In genomic region chr1:36159614-36160387, GRCh38 we compare ENCODE assay signal across 9 cellular contexts. TPM values are rescaled to one million over a fixed set of nuclear protein-coding genes. Genes with fewer than 3 reads are reported as not detected.
A peak's percentile ranks its signal among the peaks of the same experiment; 100 is the strongest.
DNase-seq lines count a peak whose midpoint lies in the region; ATAC-seq and TF ChIP-seq lines count a peak whose summit lies in the region.
"Had no signal": no experiment of that assay in that cellular context is flagged by ENCODE, and none has a peak within 500 bp of the region (broad histone marks: within the 10 kb centered on the region; RNA-seq: fewer than 3 reads in every experiment).

No MANE protein-coding gene starts in this region.

- peaks cover 69% of the 10 kb centered on the region for H3K4me1 ChIP-seq in CD8-positive, alpha-beta T cell (ENCODE audit: insufficient read depth, low read length)
- H3K4me1 ChIP-seq in esophagus squamous epithelium, result peaks cover 56 to 81% (median 69%) of the 10 kb centered on the region in 3 donors
- H3K4me1 ChIP-seq in prostate gland (replicated peaks), result peaks cover 67% of the 10 kb centered on the region

- CTCF ChIA-PET in CD8-positive, alpha-beta T cell (lab: Charles Lee), result interaction anchor here (0.6 to 6.5 kb wide), 8 partner anchors 9 to 126 kb away, joined by 3 to 95 read pairs (median 7); partner anchors contain the start of gene TRAPPC3

- DNase-seq in CD8-positive, alpha-beta T cell, result peak in 1 of 7 experiments; percentile 16
- DNase-seq in SK-N-MC (ENCODE audit: low read depth, low spot score) (no peak), esophagus squamous epithelium (lab: John Stamatoyannopoulos, UW) (no peak), prostate gland (ENCODE audit: low spot score) (no peak), NCI-H524 treated with DMSO at 0.1 percent for 48 hours (lab: John Stamatoyannopoulos, UW) (no peak)

- no peak for ATAC-seq in CD8-positive, alpha-beta T cell
- ATAC-seq in HG03378 (IDR thresholded peaks at IDR 0.05; ENCODE audit: unreplicated experiment), result no peak
- no peak for ATAC-seq in GM21367 (IDR thresholded peaks at IDR 0.05; ENCODE audit: unreplicated experiment)
- no peak for ATAC-seq in HG03196 (IDR thresholded peaks at IDR 0.05; ENCODE audit: unreplicated experiment)

- peak overlapping the region; percentile 91 for H3K27ac Mint-ChIP-seq in CD8-positive, alpha-beta T cell

- TF ChIP-seq CTCF in CD8-positive, alpha-beta T cell (IDR thresholded peaks at IDR 0.05), result no peak
- TF ChIP-seq CTCF in esophagus squamous epithelium (IDR thresholded peaks at IDR 0.05) (no peak), prostate gland (IDR thresholded peaks at IDR 0.05) (no peak)

- TF ChIP-seq POLR2A in esophagus squamous epithelium (IDR thresholded peaks at IDR 0.05) (no peak), prostate gland (IDR thresholded peaks at IDR 0.05) (no peak)

- peaks cover 40% of the 10 kb centered on the region for H3K36me3 Mint-ChIP-seq in CD8-positive, alpha-beta T cell

- POLR2A ChIA-PET in CD8-positive, alpha-beta T cell (lab: Charles Lee), result interaction anchor here (1.0 to 4.9 kb wide), 7 partner anchors 9 to 163 kb away, joined by 3 to 78 read pairs (median 9); partner anchors contain the start of genes EVA1B, THRAP3 and TRAPPC3

- no peaks in the 10 kb centered on the region for H3K36me3 ChIP-seq in CD8-positive, alpha-beta T cell (ENCODE audit: insufficient read depth, low read length)
- H3K36me3 ChIP-seq in SK-N-MC (ENCODE audit: insufficient read depth, low read length) (peaks cover 18% of the 10 kb centered on the region; the same call in 1 of the 2 replicates), esophagus squamous epithelium (peaks cover 0 to 5% (median 0%) of the 10 kb centered on the region in 3 donors), prostate gland (no peaks in the 10 kb centered on the region)

- H3K27ac ChIP-seq in CD8-positive, alpha-beta T cell (ENCODE audit: low read depth, low read length), result peak overlapping the region; percentile 87
- H3K27ac ChIP-seq in SK-N-MC, result peak overlapping the region; percentile 77; the same call in 1 of the 2 replicates
- peak overlapping the region; percentile 85 to 100 (median 94) for H3K27ac ChIP-seq in esophagus squamous epithelium
- peak overlapping the region; percentile 85 to 100 for H3K27ac ChIP-seq in prostate gland

- H3K4me1 Mint-ChIP-seq in CD8-positive, alpha-beta T cell (ENCODE audit: low read depth), result peaks cover 70% of the 10 kb centered on the region

- no peaks in the 10 kb centered on the region for H3K9me3 ChIP-seq in CD8-positive, alpha-beta T cell (ENCODE audit: low read length)
- H3K9me3 ChIP-seq in SK-N-MC (ENCODE audit: low read depth, low read length) (no peaks in the 10 kb centered on the region), esophagus squamous epithelium (no peaks in the 10 kb centered on the region), prostate gland (no peaks in the 10 kb centered on the region)

- H3K9ac ChIP-seq in SK-N-MC (ENCODE audit: insufficient read length), result no peak overlapping the region

- H3K4me3 Mint-ChIP-seq in CD8-positive, alpha-beta T cell, result peak overlapping the region; percentile 76

- H3K4me3 ChIP-seq in CD8-positive, alpha-beta T cell (ENCODE audit: low read depth, low read length), result peak overlapping the region; percentile 59
- H3K4me3 ChIP-seq in SK-N-MC (no peak overlapping the region; the same call in 1 of the 2 replicates), esophagus squamous epithelium (peak overlapping the region in 2 of 4 donors; percentile 36 to 59), prostate gland (no peak overlapping the region)

- no peaks in the 10 kb centered on the region for H3K27me3 ChIP-seq in CD8-positive, alpha-beta T cell (ENCODE audit: insufficient read depth, low read length)
- H3K27me3 ChIP-seq in esophagus squamous epithelium, result no peaks in the 10 kb centered on the region
- no peaks in the 10 kb centered on the region for H3K27me3 ChIP-seq in prostate gland (replicated peaks; ENCODE audit: insufficient read depth)

- 75 to 85% methylated on average over 10 of the region's 10 CpGs for WGBS in esophagus squamous epithelium, 2 donors
- WGBS in prostate gland, result 85% methylated on average over 10 of the region's 10 CpGs

- H3K27me3 Mint-ChIP-seq in CD8-positive, alpha-beta T cell (ENCODE audit: low read depth), result no peaks in the 10 kb centered on the region

- intact Hi-C loops in CD8-positive, alpha-beta T cell (cut with DNase I, micrococcal nuclease), result loop anchor here in 1 of 2 experiments (10.0 kb wide), 1 partner anchor 975 kb away; no protein-coding TSS in a partner anchor
- intact Hi-C loops in esophagus squamous epithelium (cut with DNase I), result no loop called here
- intact Hi-C loops in prostate gland (cut with DNase I), result loop anchor here (5.0 kb wide), 1 partner anchor 228 kb away; the partner anchor contains the start of gene STK40

- no peaks in the 10 kb centered on the region for H3K9me3 Mint-ChIP-seq in CD8-positive, alpha-beta T cell

RNA-seq across cellular contexts. Expression of gene MAP7D1, which starts 3.8 kb away (rescaled TPM):
- total RNA-seq in CD8-positive, alpha-beta T cell, result 100 to 1,000 TPM; 113 to 117 TPM
- 100 to 1,000 TPM in 2 of 4 donors, 10 to 100 TPM in 2; 59.4 to 180 (median 92.9) TPM for total RNA-seq in esophagus squamous epithelium
- 100 to 1,000 TPM in 1 of 2 donors, 10 to 100 TPM in 1; 97.3 to 132 TPM for total RNA-seq in prostate gland

RNA-seq across cellular contexts. Expression of gene TRAPPC3, which starts 10.5 kb away (rescaled TPM):
- 10 to 100 TPM; 18.4 to 21.6 TPM for total RNA-seq in CD8-positive, alpha-beta T cell
- total RNA-seq in esophagus squamous epithelium (100 to 1,000 TPM in 2 of 4 donors, 10 to 100 TPM in 2; 68.3 to 132 (median 112) TPM), prostate gland (10 to 100 TPM; 90.0 to 92.5 TPM)

RNA-seq across cellular contexts. Expression of gene COL8A2, which starts 34.8 kb away (rescaled TPM):
- total RNA-seq in CD8-positive, alpha-beta T cell, result under 1 TPM in 1 of 2 experiments, not detected in 1; 0.08 TPM
- total RNA-seq in esophagus squamous epithelium, result 1 to 10 TPM; 4.0 to 7.4 (median 5.1) TPM
- total RNA-seq in prostate gland, result 10 to 100 TPM in 1 of 2 donors, 1 to 10 TPM in 1; 7.9 to 10.7 TPM
- total RNA-seq: T-helper 2 cell treated with Interferon-gamma antibody and Interleukin-4, amounts not matched to agents 100 ng/mL and 5 ng/mL, for 36 hours had no signal

Comparison
In these comparisons a context has a peak if more than half of its experiments do, and no peak if none do; other contexts are left out.
1. RNA of gene COL8A2, which starts 34.8 kb away (total RNA-seq): 7.9 to 10.7 TPM in prostate gland and 4.0 to 7.4 TPM in esophagus squamous epithelium; 0.08 TPM in CD8-positive, alpha-beta T cell; every median in the first group is over 4 times any median in the second.
2. Peak in every context shown above with its lines, with median percentiles within 50 percentile points of each other: H3K27ac ChIP-seq.